Comparison of ENCODE assay signal across 18 cellular contexts in genomic region chr7:18405731-18406130, GRCh38.
"Had no signal": no experiment of that assay in that cellular context is flagged by ENCODE, and none has a peak within 500 bp of the region (broad histone marks: within the 10 kb centered on the region; RNA-seq: fewer than 3 reads in every experiment).

No MANE protein-coding gene starts in this region.

- H3K36me3 ChIP-seq: gastrocnemius medialis, heart left ventricle, thoracic aorta, upper lobe of right lung had no signal

- DNase-seq: activated CD4-positive, alpha-beta memory T cell treated with anti-CD3 and anti-CD28 coated beads, Interleukin-2, amount 10 ng/mL, durations not matched to agents 7 days and 5 days; activated CD4-positive, alpha-beta T cell treated with anti-CD3 and anti-CD28 coated beads for 48 hours; activated CD4-positive, CD25-positive, alpha-beta regulatory T cell; activated CD8-positive, alpha-beta memory T cell treated with anti-CD3 and anti-CD28 coated beads, Interleukin-2, amount 10 ng/mL, durations not matched to agents 7 days and 5 days; activated naive CD4-positive, alpha-beta T cell treated with Interleukin-2 at 50 U/mL for 16 hours; caudate nucleus; endodermal cell; erythroblast; gastrocnemius medialis; heart left ventricle; kidney; midbrain; occipital lobe; stimulated activated naive B cell treated with anti-CD40 and anti-IgM and Interleukin-4, amounts not matched to agents 10 μg/mL and 1 μg/mL and 100 μg/mL, for 72 hours; upper lobe of right lung had no signal

- H3K4me3 ChIP-seq: gastrocnemius medialis, heart left ventricle, lung, thoracic aorta, upper lobe of right lung had no signal

- H3K9me3 ChIP-seq: gastrocnemius medialis, heart left ventricle, thoracic aorta, upper lobe of right lung had no signal

- H3K4me1 ChIP-seq: gastrocnemius medialis, upper lobe of right lung had no signal

- H3K27me3 ChIP-seq: gastrocnemius medialis, heart left ventricle, upper lobe of right lung had no signal

- H3K27ac ChIP-seq: gastrocnemius medialis, thoracic aorta, upper lobe of right lung had no signal

- ATAC-seq: activated CD8-positive, alpha-beta memory T cell treated with anti-CD3 and anti-CD28 coated beads, Interleukin-2, amount 10 ng/mL, durations not matched to agents 7 days and 5 days; gastrocnemius medialis; heart left ventricle; left lobe of liver; stimulated activated naive B cell treated with anti-CD40 and anti-IgM and Interleukin-4, amounts not matched to agents 10 μg/mL and 1 μg/mL and 100 μg/mL, for 72 hours; upper lobe of right lung had no signal
